In the genomic region with DNA sequence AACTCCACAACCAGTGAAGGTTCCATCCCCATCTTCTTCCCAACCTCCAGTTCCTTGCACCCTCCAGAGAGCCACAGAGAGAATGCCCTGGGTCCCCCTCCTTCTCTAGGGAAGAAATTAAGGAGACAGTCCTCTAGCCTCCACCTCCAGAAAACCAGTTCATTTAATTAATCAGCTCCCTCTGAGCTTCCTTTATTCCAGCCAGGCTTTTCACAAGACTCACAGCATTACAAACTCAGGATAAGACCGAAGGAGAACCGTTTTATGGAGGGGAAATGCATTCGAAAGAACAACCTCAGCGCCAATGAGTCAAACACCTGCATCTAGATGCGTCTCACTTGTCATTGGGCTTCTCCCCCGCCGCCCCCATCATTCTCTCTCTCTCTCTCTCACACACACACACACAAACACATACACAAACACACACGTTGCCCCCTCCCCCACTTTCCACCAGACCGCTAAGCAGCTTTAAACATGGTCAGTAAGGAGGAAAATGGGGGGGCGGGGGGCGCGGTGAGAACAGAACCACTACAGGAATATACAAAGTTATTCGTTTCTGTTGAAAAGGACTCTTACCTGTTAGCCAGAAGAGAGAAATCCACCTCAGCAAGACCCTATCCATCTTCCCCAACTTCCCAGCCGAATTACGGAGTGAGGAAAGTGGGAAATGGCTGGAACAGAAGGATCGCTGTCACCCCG, we compare ENCODE assay signal across 8 cellular contexts. TPM values are rescaled to one million over a fixed set of nuclear protein-coding genes. Genes with fewer than 3 reads are reported as not detected.
DNase-seq lines count a peak whose midpoint lies in the region; TF ChIP-seq lines count a peak whose summit lies in the region.

No MANE protein-coding gene starts in this region.

- no peaks in the 10 kb centered on the region for H4K20me1 ChIP-seq in OCI-LY7 (ENCODE audit: insufficient read depth, low read length)

- H3K9ac ChIP-seq in muscle layer of colon (ENCODE audit: low read length) (peak overlapping the region; percentile 46), subcutaneous abdominal adipose tissue (ENCODE audit: low read length in 5 of 5) (no peak overlapping the region)

- H3K4me1 ChIP-seq in OCI-LY7 (ENCODE audit: insufficient read depth, low read length, poor library complexity, severe bottlenecking): peaks cover 18% of the 10 kb centered on the region
- no peaks in the 10 kb centered on the region for H3K4me1 ChIP-seq in breast epithelium
- H3K4me1 ChIP-seq in muscle layer of colon (ENCODE audit: insufficient read depth, low read length): peaks cover 14% of the 10 kb centered on the region
- peaks cover 0 to 17% (median 13%) of the 10 kb centered on the region in 5 donors for H3K4me1 ChIP-seq in subcutaneous abdominal adipose tissue (ENCODE audit: control insufficient read depth in 5 of 5, insufficient read depth in 5 of 5, low read length in 5 of 5)

- POLR2A ChIA-PET in OCI-LY7 (lab: Charles Lee): interaction anchor here (0.6 to 1.2 kb wide), 3 partner anchors 15 to 32 kb away, joined by 3 read pairs; no protein-coding TSS in a partner anchor

- CTCF ChIA-PET in OCI-LY7 (lab: Charles Lee; ENCODE audit: unreplicated experiment): interaction anchor here (0.6 kb wide), 2 partner anchors 22 to 1146 kb away, joined by 6 to 7 read pairs; no protein-coding TSS in a partner anchor

- intact Hi-C loops in OCI-LY7 (cut with micrococcal nuclease; ENCODE audit: unreplicated experiment) (loop anchor here (5.0 kb wide), 1 partner anchor 83 kb away; no protein-coding TSS in a partner anchor), breast epithelium (cut with DNase I; ENCODE audit: low total_unique reads) (no loop called here)

- TF ChIP-seq CTCF in OCI-LY7 (conservative IDR thresholded peaks at IDR 0.05; ENCODE audit: low read length): no peak
- TF ChIP-seq CTCF in breast epithelium (IDR thresholded peaks at IDR 0.05): no peak

- no TSS peak for BruUV-seq in OCI-LY7 (replicated peaks; lab: Mats Ljungman, UMichigan)

- H3K4me3 ChIP-seq in OCI-LY7 (ENCODE audit: low read depth, low read length, poor library complexity, severe bottlenecking) (peak overlapping the region; percentile 78), breast epithelium (peak overlapping the region; percentile 57 to 87 (median 69)), muscle layer of colon (ENCODE audit: low read depth in 1 of 2, low read length in 2 of 2) (peak overlapping the region; percentile 40 to 70), subcutaneous abdominal adipose tissue (ENCODE audit: low read depth in 1 of 5, low read length in 5 of 5) (peak overlapping the region; percentile 53 to 70 (median 63))

- H3K9me3 ChIP-seq in OCI-LY7 (ENCODE audit: low read length): no peaks in the 10 kb centered on the region
- H3K9me3 ChIP-seq in breast epithelium: no peaks in the 10 kb centered on the region
- no peaks in the 10 kb centered on the region for H3K9me3 ChIP-seq in muscle layer of colon (ENCODE audit: low read length)
- no peaks in the 10 kb centered on the region for H3K9me3 ChIP-seq in subcutaneous abdominal adipose tissue (ENCODE audit: control insufficient read depth in 5 of 5, low read length in 5 of 5)

- H3K27ac ChIP-seq in OCI-LY7 (ENCODE audit: low read depth, low read length, poor library complexity, severe bottlenecking) (no peak overlapping the region), breast epithelium (no peak overlapping the region), muscle layer of colon (ENCODE audit: low read depth, low read length) (no peak overlapping the region), subcutaneous abdominal adipose tissue (ENCODE audit: low read depth, low read length) (no peak overlapping the region)

- no peaks in the 10 kb centered on the region for H3K9me2 ChIP-seq in OCI-LY7 (ENCODE audit: insufficient read depth, low read length)

- DNase-seq in NCI-H1105 treated with DMSO at 0.1 percent for 48 hours (lab: John Stamatoyannopoulos, UW): peak; percentile 53
- no peak for DNase-seq in NCI-H1105 (lab: John Stamatoyannopoulos, UW)
- peak; percentile 38 for DNase-seq in OCI-LY7 (ENCODE audit: low spot score)
- no peak for DNase-seq in breast epithelium (ENCODE audit: low spot score in 2 of 2)
- no peak for DNase-seq in NCI-H446 treated with DMSO at 0.1 percent for 48 hours (lab: John Stamatoyannopoulos, UW)
- DNase-seq in NCI-H1436 treated with DMSO at 0.1 percent for 48 hours (lab: John Stamatoyannopoulos, UW): no peak

- H3K4me2 ChIP-seq in OCI-LY7 (ENCODE audit: low read length): peak overlapping the region; percentile 88

- no peak for TF ChIP-seq POLR2A in breast epithelium (IDR thresholded peaks at IDR 0.05)

- no peaks in the 10 kb centered on the region for H3K79me2 ChIP-seq in OCI-LY7 (ENCODE audit: insufficient read depth, low read depth, low read length)

- H2AFZ ChIP-seq in OCI-LY7 (ENCODE audit: low read length): peak overlapping the region; percentile 86; the same call in 1 of the 2 replicates

- H3K27me3 ChIP-seq in breast epithelium: peaks cover 0 to 19% of the 10 kb centered on the region in 2 donors
- no peaks in the 10 kb centered on the region for H3K27me3 ChIP-seq in muscle layer of colon (ENCODE audit: control insufficient read depth in 1 of 2, insufficient read depth in 2 of 2, low read length in 2 of 2)
- peaks cover 18 to 37% (median 34%) of the 10 kb centered on the region in 5 donors for H3K27me3 ChIP-seq in subcutaneous abdominal adipose tissue (ENCODE audit: control insufficient read depth in 5 of 5, insufficient read depth in 4 of 5, low read length in 5 of 5)

- H3K36me3 ChIP-seq in OCI-LY7 (ENCODE audit: insufficient read depth, low read length) (no peaks in the 10 kb centered on the region), breast epithelium (no peaks in the 10 kb centered on the region), muscle layer of colon (ENCODE audit: insufficient read depth, low read length) (no peaks in the 10 kb centered on the region), subcutaneous abdominal adipose tissue (ENCODE audit: control insufficient read depth in 5 of 5, insufficient read depth in 5 of 5, low read length in 5 of 5) (no peaks in the 10 kb centered on the region)

RNA-seq across cellular contexts. Expression of gene ILDR2, which starts 0.5 kb away (rescaled TPM):
- total RNA-seq in OCI-LY7 (2014; rRNA removed; shearing (Covaris generic)): 5.3 and 6.0 TPM in 2 replicates
- total RNA-seq in OCI-LY7 (2022) (2.5 and 3.2 TPM in 2 replicates), breast epithelium (1 to 10 TPM in 1 of 3 donors, not detected in 2; 1.9 TPM)

RNA-seq across cellular contexts. Expression of gene MAEL, which starts 14.3 kb away (rescaled TPM):
- not detected in 2 replicates for total RNA-seq in OCI-LY7 (2014; rRNA removed; shearing (Covaris generic))
- total RNA-seq in OCI-LY7 (2022) (not detected in 2 replicates), breast epithelium (under 1 TPM in 1 of 3 donors, not detected in 2; 0.15 TPM)

Comparison
In these comparisons a context has a peak if more than half of its experiments do, and no peak if none do; other contexts are left out.
1. DNase-seq: peak in NCI-H1105 treated with DMSO at 0.1 percent for 48 hours (single experiment) and OCI-LY7 (single experiment); none in NCI-H1105 (single experiment), breast epithelium (0 of 2), NCI-H446 treated with DMSO at 0.1 percent for 48 hours (single experiment) and NCI-H1436 treated with DMSO at 0.1 percent for 48 hours (single experiment).
2. Peak in every context shown above with its lines, with median percentiles within 50 percentile points of each other: H3K4me3 ChIP-seq.